Comparison of ENCODE assay signal across 1 cellular context in genomic region chr3:179651687-179652466, GRCh38.
TF ChIP-seq lines count a peak whose summit lies in the region.

No MANE protein-coding gene starts in this region.

TF ChIP-seq in K562, 482 proteins besides CTCF, POLR2A, EP300 and RAD21:
- TF ChIP-seq RBM25 (IDR thresholded peaks at IDR 0.05; ENCODE audit: low read depth, low read length, severe bottlenecking) (no peak), LARP7 (IDR thresholded peaks at IDR 0.05) (no peak), CUX1 (CRISPR knock-in tag; IDR thresholded peaks at IDR 0.05) (no peak), DEAF1 (CRISPR knock-in tag; IDR thresholded peaks at IDR 0.05) (no peak), RREB1 (CRISPR knock-in tag; IDR thresholded peaks at IDR 0.05) (no peak)
TF ChIP-seq in K562: peak in this region for 0.
